Comparison of ENCODE assay signal across 11 cellular contexts in genomic region chr3:132231633-132232032, GRCh38.
DNase-seq lines count a peak whose midpoint lies in the region; ATAC-seq, FAIRE-seq and TF ChIP-seq lines count a peak whose summit lies in the region.
"Had no signal": no experiment of that assay in that cellular context is flagged by ENCODE, and none has a peak within 500 bp of the region (broad histone marks: within the 10 kb centered on the region; RNA-seq: fewer than 3 reads in every experiment).

No MANE protein-coding gene starts in this region.

- H3K36me3 Mint-ChIP-seq in activated T-cell treated with anti-CD3 and anti-CD28 coated beads, Interleukin-2, amount 50 U/mL, for 72 hours (ENCODE audit: insufficient read depth in 2 of 2) = no peaks in the 10 kb centered on the region
- H3K36me3 Mint-ChIP-seq in glutamatergic neuron (ENCODE audit: unreplicated experiment) (peaks cover 4% of the 10 kb centered on the region), progenitor cell of endocrine pancreas (ENCODE audit: insufficient read depth) (no peaks in the 10 kb centered on the region)

- TF ChIP-seq CTCF in PC-3 (conservative IDR thresholded peaks at IDR 0.05; ENCODE audit: low read depth, low read length) (no peak), fibroblast of villous mesenchyme (IDR thresholded peaks at IDR 0.05; ENCODE audit: insufficient read depth, low read depth, low read length) (no peak), glutamatergic neuron (IDR thresholded peaks at IDR 0.05; ENCODE audit: partially characterized antibody, unreplicated experiment) (no peak), progenitor cell of endocrine pancreas (IDR thresholded peaks at IDR 0.05; ENCODE audit: unreplicated experiment) (no peak)

- no peaks in the 10 kb centered on the region for H3K4me1 Mint-ChIP-seq in activated T-cell treated with anti-CD3 and anti-CD28 coated beads, Interleukin-2, amount 50 U/mL, for 72 hours (ENCODE audit: low read depth)
- H3K4me1 Mint-ChIP-seq in glutamatergic neuron (ENCODE audit: low read depth, unreplicated experiment) = peaks cover 3% of the 10 kb centered on the region
- no peaks in the 10 kb centered on the region for H3K4me1 Mint-ChIP-seq in progenitor cell of endocrine pancreas (ENCODE audit: low read depth)

- no peaks in the 10 kb centered on the region for H3K4me1 ChIP-seq in PC-3 (ENCODE audit: insufficient read depth, low read length)
- H3K4me1 ChIP-seq: BLaER1 had no signal

- H3K36me3 ChIP-seq in PC-3 (ENCODE audit: low read depth, low read length) = no peaks in the 10 kb centered on the region
- H3K36me3 ChIP-seq: BLaER1, upper lobe of left lung had no signal

- H2AFZ ChIP-seq in PC-3 (ENCODE audit: low read length) = no peak overlapping the region

- no TSS peak for BruUV-seq in PC-3 (replicated peaks; lab: Mats Ljungman, UMichigan)

- H3K27ac Mint-ChIP-seq in activated T-cell treated with anti-CD3 and anti-CD28 coated beads, Interleukin-2, amount 50 U/mL, for 72 hours = peak overlapping the region; percentile 64
- H3K27ac Mint-ChIP-seq in glutamatergic neuron (ENCODE audit: unreplicated experiment) (no peak overlapping the region), progenitor cell of endocrine pancreas (no peak overlapping the region)

- POLR2A ChIA-PET in PC-3 (lab: Charles Lee; ENCODE audit: unreplicated experiment) = no interaction called here

- no peaks in the 10 kb centered on the region for H3F3A ChIP-seq in PC-3 (ENCODE audit: low read length, unreplicated experiment)

- H3K27me3 Mint-ChIP-seq in activated T-cell treated with anti-CD3 and anti-CD28 coated beads, Interleukin-2, amount 50 U/mL, for 72 hours (ENCODE audit: low read depth) = peaks cover 24% of the 10 kb centered on the region
- H3K27me3 Mint-ChIP-seq in glutamatergic neuron (ENCODE audit: unreplicated experiment) (peaks cover 5% of the 10 kb centered on the region), progenitor cell of endocrine pancreas (no peaks in the 10 kb centered on the region)

- no peaks in the 10 kb centered on the region for H3K9me3 ChIP-seq in PC-3 (ENCODE audit: low read length)
- H3K9me3 ChIP-seq: BLaER1, upper lobe of left lung had no signal

- no peaks in the 10 kb centered on the region for H3K9me2 ChIP-seq in PC-3 (replicated peaks; ENCODE audit: low read length)

- no peaks in the 10 kb centered on the region for H3K27me3 ChIP-seq in PC-3 (ENCODE audit: low read length)
- H3K27me3 ChIP-seq: BLaER1, upper lobe of left lung had no signal

- H3K4me3 ChIP-seq in PC-3 (ENCODE audit: low read length) (no peak overlapping the region), fibroblast of villous mesenchyme (ENCODE audit: low read depth, low read length) (no peak overlapping the region)
- H3K4me3 ChIP-seq: BLaER1, upper lobe of left lung had no signal

- no peak overlapping the region for H3K4me3 Mint-ChIP-seq in activated T-cell treated with anti-CD3 and anti-CD28 coated beads, Interleukin-2, amount 50 U/mL, for 72 hours
- H3K4me3 Mint-ChIP-seq in glutamatergic neuron (ENCODE audit: unreplicated experiment) (no peak overlapping the region), progenitor cell of endocrine pancreas (ENCODE audit: low read depth) (no peak overlapping the region)

- H3K79me2 ChIP-seq in PC-3 (ENCODE audit: low read length) = no peaks in the 10 kb centered on the region

- H3K9me3 Mint-ChIP-seq in activated T-cell treated with anti-CD3 and anti-CD28 coated beads, Interleukin-2, amount 50 U/mL, for 72 hours = no peaks in the 10 kb centered on the region
- H3K9me3 Mint-ChIP-seq in glutamatergic neuron (ENCODE audit: unreplicated experiment) (peaks cover 2% of the 10 kb centered on the region), progenitor cell of endocrine pancreas (ENCODE audit: low read depth) (no peaks in the 10 kb centered on the region)

- H3K4me2 ChIP-seq in PC-3 (ENCODE audit: low read length) = no peak overlapping the region
- H3K4me2 ChIP-seq: BLaER1 had no signal

- no peaks in the 10 kb centered on the region for H4K20me1 ChIP-seq in PC-3 (ENCODE audit: low read length)
- H4K20me1 ChIP-seq: BLaER1 had no signal

- CTCF ChIA-PET in PC-3 (lab: Charles Lee) = no interaction called here

- DNase-seq in activated T-cell treated with anti-CD3 and anti-CD28 coated beads, Interleukin-2, amount 50 U/mL, for 72 hours = no peak
- no peak for DNase-seq in activated T-cell treated with anti-CD3 and anti-CD28 coated beads, Interleukin-2, amount 50 U/mL, for 1 hour
- DNase-seq in PC-3 = peak; percentile 57
- peak; percentile 59 for DNase-seq in fibroblast of villous mesenchyme (ENCODE audit: low read depth)
- DNase-seq in urothelium cell line (ENCODE audit: low spot score) = peak; percentile 32
- DNase-seq in glutamatergic neuron = no peak
- DNase-seq in NCI-H1105 treated with DMSO at 0.1 percent for 48 hours (lab: John Stamatoyannopoulos, UW) = no peak
- DNase-seq in progenitor cell of endocrine pancreas (ENCODE audit: low spot score, unreplicated experiment) = no peak
- DNase-seq: upper lobe of left lung had no signal

- no peak overlapping the region for H3K27ac ChIP-seq in PC-3 (ENCODE audit: low read length)
- H3K27ac ChIP-seq: BLaER1, upper lobe of left lung had no signal

- intact Hi-C loops in PC-3 (cut with micrococcal nuclease) = no loop called here

- H3K9ac ChIP-seq in PC-3 (ENCODE audit: low read length) = no peak overlapping the region
- H3K9ac ChIP-seq: BLaER1 had no signal

- FAIRE-seq in urothelium cell line (lab: Jason Lieb, UNC) = no peak
- FAIRE-seq: endometrium had no signal

- ATAC-seq in activated T-cell treated with anti-CD3 and anti-CD28 coated beads, Interleukin-2, amount 50 U/mL, for 72 hours (replicated peaks in 1 of 2) = no peak
- ATAC-seq in PC-3 = no peak

Comparison
In these comparisons a context has a peak if more than half of its experiments do, and no peak if none do; other contexts are left out.
1. DNase-seq: peak in PC-3 (single experiment), fibroblast of villous mesenchyme (single experiment) and urothelium cell line (single experiment); none in activated T-cell treated with anti-CD3 and anti-CD28 coated beads, Interleukin-2, amount 50 U/mL, for 72 hours (0 of 2), activated T-cell treated with anti-CD3 and anti-CD28 coated beads, Interleukin-2, amount 50 U/mL, for 1 hour (single experiment), glutamatergic neuron (single experiment), NCI-H1105 treated with DMSO at 0.1 percent for 48 hours (single experiment) and progenitor cell of endocrine pancreas (single experiment).